In genomic region chr10:122014652-122015248, GRCh38 we compare ENCODE assay signal across 25 cellular contexts. TPM values are rescaled to one million over a fixed set of nuclear protein-coding genes. Genes with fewer than 3 reads are reported as not detected.
A peak's percentile ranks its signal among the peaks of the same experiment; 100 is the strongest.
DNase-seq lines count a peak whose midpoint lies in the region; ATAC-seq, FAIRE-seq and TF ChIP-seq lines count a peak whose summit lies in the region.
"Had no signal": no experiment of that assay in that cellular context is flagged by ENCODE, and none has a peak within 500 bp of the region (broad histone marks: within the 10 kb centered on the region; RNA-seq: fewer than 3 reads in every experiment).

No MANE protein-coding gene starts in this region.

- TF ChIP-seq CTCF in pancreas (IDR thresholded peaks at IDR 0.05) = no peak

- H3K27me3 ChIP-seq in right cardiac atrium (ENCODE audit: control insufficient read depth, insufficient read depth) (no peaks in the 10 kb centered on the region), pancreas (no peaks in the 10 kb centered on the region)

- WGBS in right cardiac atrium = 51% methylated on average over 3 of the region's 3 CpGs
- 67 to 75% methylated on average over 3 of the region's 3 CpGs for WGBS in pancreas, 2 donors

- FAIRE-seq in pancreas (lab: Jason Lieb, UNC) = peak; percentile 71
- FAIRE-seq: D721Med, GM12891, islet of Langerhans had no signal

- no peaks in the 10 kb centered on the region for H3K36me3 ChIP-seq in pancreas
- H3K36me3 ChIP-seq: lower lobe of right lung had no signal

- H3K9me3 ChIP-seq in right cardiac atrium (ENCODE audit: control insufficient read depth, low read length) = no peaks in the 10 kb centered on the region
- no peaks in the 10 kb centered on the region for H3K9me3 ChIP-seq in pancreas
- H3K9me3 ChIP-seq: lower lobe of right lung had no signal

- peaks cover 9% of the 10 kb centered on the region for H3K4me1 ChIP-seq in right cardiac atrium (ENCODE audit: control insufficient read depth, insufficient read depth, low read length)
- peaks cover 5 to 12% (median 8%) of the 10 kb centered on the region in 3 donors for H3K4me1 ChIP-seq in pancreas

- ATAC-seq in right cardiac atrium (peak in 1 of 2 donors; percentile 52), pancreas (no peak), HG03139 (IDR thresholded peaks at IDR 0.05; ENCODE audit: unreplicated experiment) (no peak)
- ATAC-seq: activated naive CD8-positive, alpha-beta T cell treated with anti-CD3 and anti-CD28 coated beads, Interleukin-2, amount 50 U/mL, for 24 hours; activated T-cell treated with anti-CD3 and anti-CD28 coated beads, Interleukin-2, amount 50 U/mL, for 4 hours; lower lobe of right lung; PC-3 had no signal

- H3K4me3 ChIP-seq in right cardiac atrium (ENCODE audit: low read length) (no peak overlapping the region), pancreas (no peak overlapping the region)
- H3K4me3 ChIP-seq: dorsolateral prefrontal cortex, lower lobe of right lung had no signal

- DNase-seq in NCI-H2196 (lab: John Stamatoyannopoulos, UW; ENCODE audit: unreplicated experiment) = peak; percentile 22
- no peak for DNase-seq in NCI-H2196 treated with DMSO at 0.1 percent for 48 hours (lab: John Stamatoyannopoulos, UW; ENCODE audit: unreplicated experiment)
- DNase-seq in right cardiac atrium = no peak
- DNase-seq in pancreas = no peak
- DNase-seq in NCI-H446 treated with DMSO at 0.1 percent for 48 hours (lab: John Stamatoyannopoulos, UW) = no peak
- DNase-seq in dedifferentiated amniotic fluid mesenchymal stem cell (ENCODE audit: extremely low spot score) = no peak
- DNase-seq in midbrain (lab: John Stamatoyannopoulos, UW) = no peak
- DNase-seq: activated CD4-positive, alpha-beta T cell treated with anti-CD3 and anti-CD28 coated beads, Interleukin-2, amount 10 ng/mL, durations not matched to agents 7 days and 5 days; activated naive CD8-positive, alpha-beta T cell treated with anti-CD3 and anti-CD28 coated beads, Interleukin-2, amount 50 U/mL, for 24 hours; activated T-cell treated with anti-CD3 and anti-CD28 coated beads, Interleukin-2, amount 50 U/mL, for 4 hours; CD4-positive, CD25-positive, alpha-beta regulatory T cell; dorsolateral prefrontal cortex; EL; lower lobe of right lung; NCI-H1694; NCI-H2171; NCI-H524 treated with DMSO at 0.1 percent for 48 hours; NK-92 treated with Interleukin-12 subunit alpha and Interleukin-12 subunit beta, amount 100 ng/mL, for 24 hours; PC-3; stimulated activated CD4-positive, alpha-beta T cell treated with anti-CD3 and anti-CD28 coated beads, Interleukin-1b, Interleukin-23, amount 100 ng/mL, for 48 hours had no signal

- intact Hi-C loops in right cardiac atrium (cut with DNase I) = no loop called here
- intact Hi-C loops in pancreas (cut with DNase I) = no loop called here

- H3K27ac ChIP-seq in right cardiac atrium (ENCODE audit: low read length) (peak overlapping the region; percentile 54), pancreas (no peak overlapping the region)
- H3K27ac ChIP-seq: 22Rv1, dorsolateral prefrontal cortex, lower lobe of right lung had no signal

RNA-seq across cellular contexts. Expression of gene TACC2, which starts 25.8 kb away (rescaled TPM):
- total RNA-seq in right cardiac atrium = 100 to 1,000 TPM; 274 to 370 (median 307) TPM
- polyA plus RNA-seq in right cardiac atrium = 234 TPM
- 10 to 100 TPM; 17.9 to 25.1 (median 21.8) TPM for total RNA-seq in pancreas
- polyA plus RNA-seq in pancreas = 10 to 100 TPM; 27.0 to 43.6 TPM
- total RNA-seq: activated CD4-positive, alpha-beta T cell treated with anti-CD3 and anti-CD28 coated beads, Interleukin-2, amount 10 ng/mL, durations not matched to agents 7 days and 5 days; CD4-positive, CD25-positive, alpha-beta regulatory T cell had no signal
- polyA plus RNA-seq: CD4-positive, CD25-positive, alpha-beta regulatory T cell had no signal

RNA-seq across cellular contexts. Expression of gene NSMCE4A, which starts 39.7 kb away (rescaled TPM):
- total RNA-seq in right cardiac atrium (10 to 100 TPM; 30.3 to 43.1 (median 35.0) TPM), pancreas (10 to 100 TPM; 15.5 to 27.6 (median 23.2) TPM)
- polyA plus RNA-seq in right cardiac atrium (48.0 TPM), pancreas (10 to 100 TPM; 67.2 to 87.0 TPM)

Comparison
In these comparisons a context has a peak if more than half of its experiments do, and no peak if none do; other contexts are left out.
1. RNA of gene TACC2, which starts 25.8 kb away (total RNA-seq): 274 to 370 TPM in right cardiac atrium; 17.9 to 25.1 TPM in pancreas; every median in the first group is over 10 times any median in the second.